Comparison of ENCODE assay signal across 19 cellular contexts in the genomic region with DNA sequence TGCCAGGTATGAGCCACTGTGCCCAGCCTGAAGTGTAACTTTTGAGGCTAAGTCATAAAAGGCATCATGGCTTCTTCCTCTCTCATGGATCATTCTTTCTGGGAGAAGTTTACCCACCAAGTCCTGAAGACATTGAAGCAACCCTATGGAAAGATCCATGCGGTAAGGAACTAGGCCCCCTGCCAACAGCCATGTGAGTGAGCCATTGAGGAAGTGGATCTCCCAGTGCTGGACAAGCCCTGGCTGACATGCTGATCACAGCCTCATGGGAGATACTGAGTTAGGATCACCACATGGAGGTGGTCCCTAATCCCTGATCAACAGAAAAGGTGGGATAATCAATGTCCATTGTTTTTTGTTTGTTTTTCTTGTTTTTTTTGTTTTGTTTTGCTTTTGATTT. TPM values are rescaled to one million over a fixed set of nuclear protein-coding genes. Genes with fewer than 3 reads are reported as not detected.
DNase-seq lines count a peak whose midpoint lies in the region; ATAC-seq and TF ChIP-seq lines count a peak whose summit lies in the region.
"Had no signal": no experiment of that assay in that cellular context is flagged by ENCODE, and none has a peak within 500 bp of the region (broad histone marks: within the 10 kb centered on the region; RNA-seq: fewer than 3 reads in every experiment).

No MANE protein-coding gene starts in this region.

- no peak overlapping the region; the same call in 1 of the 2 replicates for H3K56ac ChIP-seq in IMR-90 (ENCODE audit: extremely low read depth, insufficient read depth, low read length)

- H2BK20ac ChIP-seq in IMR-90 (ENCODE audit: low read depth, low read length) = no peak overlapping the region

- no peak for ATAC-seq in Right ventricle myocardium superior (ENCODE audit: poor library complexity)
- ATAC-seq in heart right ventricle = no peak
- no peak for ATAC-seq in IMR-90 (ENCODE audit: low read depth)
- ATAC-seq in HG03095 (IDR thresholded peaks at IDR 0.05; ENCODE audit: unreplicated experiment) = no peak
- ATAC-seq: PC-3 had no signal

- H3K9ac ChIP-seq in IMR-90 (ENCODE audit: low read depth, low read length) = no peak overlapping the region

- no peaks in the 10 kb centered on the region for H4K20me1 ChIP-seq in IMR-90 (ENCODE audit: insufficient read depth, low read length)

- H3K36me3 ChIP-seq in heart right ventricle (peaks cover 0 to 11% (median 0%) of the 10 kb centered on the region in 9 donors), IMR-90 (ENCODE audit: control insufficient read depth, insufficient read depth, low read length) (peaks cover 2% of the 10 kb centered on the region; the same call in 1 of the 2 replicates), adrenal gland (replicated peaks in 1 of 2) (no peaks in the 10 kb centered on the region), testis (ENCODE audit: low read depth, missing control alignments) (no peaks in the 10 kb centered on the region), thyroid gland (no peaks in the 10 kb centered on the region)
- H3K36me3 ChIP-seq: HAP-1 had no signal

- H3K27me3 ChIP-seq in heart right ventricle = no peaks in the 10 kb centered on the region
- H3K27me3 ChIP-seq in IMR-90 (ENCODE audit: control insufficient read depth, insufficient read depth, low read length) = no peaks in the 10 kb centered on the region
- H3K27me3 ChIP-seq in adrenal gland = no peaks in the 10 kb centered on the region
- no peaks in the 10 kb centered on the region for H3K27me3 ChIP-seq in testis
- no peaks in the 10 kb centered on the region for H3K27me3 ChIP-seq in thyroid gland
- H3K27me3 ChIP-seq: SJSA1 had no signal

- no TSS peak for BruUV-seq in IMR-90 (replicated peaks; lab: Mats Ljungman, UMichigan)

- POLR2A ChIA-PET in IMR-90 (lab: Charles Lee; ENCODE audit: unreplicated experiment) = no interaction called here

- WGBS in heart right ventricle, 2 donors = 71 to 73% methylated on average over 1 of the region's 1 CpG
- no CpG with 5 or more reads among the region's 1 CpG for WGBS in IMR-90 (ENCODE audit: extremely low coverage in 2 of 2, insufficient read length in 1 of 2), 2 experiments
- 77 to 89% (median 87%) methylated on average over 1 of the region's 1 CpG for WGBS in adrenal gland, 4 donors
- WGBS in testis, 2 donors = 67 to 77% methylated on average over 1 of the region's 1 CpG
- 86% methylated on average over 1 of the region's 1 CpG for WGBS in thyroid gland, 2 donors

- peaks cover 8 to 19% of the 10 kb centered on the region in 2 experiments for H3K79me1 ChIP-seq in IMR-90 (ENCODE audit: low read depth in 1 of 2, low read length in 2 of 2)

- no peak overlapping the region for H3K23ac ChIP-seq in IMR-90 (ENCODE audit: low read depth, low read length)

- peak; percentile 48 for DNase-seq in Right ventricle myocardium superior
- no peak for DNase-seq in heart right ventricle
- peak; percentile 71 for DNase-seq in IMR-90
- DNase-seq in adrenal gland = peak in 4 of 7 donors; percentile 27 to 59 (median 47)
- DNase-seq in testis = peak; percentile 26
- no peak for DNase-seq in thyroid gland
- DNase-seq: ACHN; AML-193; CD4-positive, alpha-beta T cell; NCI-H1092; NCI-H2107; NCI-H526 treated with DMSO at 0.1 percent for 48 hours; NK-92 treated with Interleukin-12 subunit alpha and Interleukin-12 subunit beta, amount 100 ng/mL, for 24 hours; PC-3; SW 1271 had no signal

- no peak overlapping the region for H4K5ac ChIP-seq in IMR-90 (ENCODE audit: low read depth, low read length)

- no peak overlapping the region for H3K14ac ChIP-seq in IMR-90 (replicated peaks; ENCODE audit: low read depth, low read length)

- H2BK120ac ChIP-seq in IMR-90 (ENCODE audit: low read depth, low read length) = no peak overlapping the region

- no peak for TF ChIP-seq POLR2A in IMR-90 (IDR thresholded peaks at IDR 0.05; ENCODE audit: low read depth, low read length)
- no peak for TF ChIP-seq POLR2A in adrenal gland (IDR thresholded peaks at IDR 0.05)
- no peak for TF ChIP-seq POLR2A in testis (IDR thresholded peaks at IDR 0.05)
- TF ChIP-seq POLR2A in thyroid gland (IDR thresholded peaks at IDR 0.05) = no peak

- H3K9me1 ChIP-seq in IMR-90 (ENCODE audit: insufficient read depth, low read length) = peaks cover 3% of the 10 kb centered on the region; the same call in 1 of the 2 replicates

- in situ Hi-C loops in IMR-90 (cut with MboI; ENCODE audit: low sequenced_read_pairs) = no loop called here

- TF ChIP-seq CTCF in heart right ventricle (IDR thresholded peaks at IDR 0.05) (no peak), IMR-90 (conservative IDR thresholded peaks at IDR 0.05; ENCODE audit: low read depth, low read length) (no peak), adrenal gland (IDR thresholded peaks at IDR 0.05) (no peak), testis (IDR thresholded peaks at IDR 0.05) (no peak), thyroid gland (IDR thresholded peaks at IDR 0.05) (no peak)

- H3K9me3 ChIP-seq in heart right ventricle = peaks cover 0 to under 1% (median 0%) of the 10 kb centered on the region in 11 donors
- no peaks in the 10 kb centered on the region; the same call in 1 of the 2 replicates for H3K9me3 ChIP-seq in IMR-90 (ENCODE audit: control insufficient read depth, insufficient read depth, low read length)
- H3K9me3 ChIP-seq in adrenal gland (replicated peaks in 1 of 3) = no peaks in the 10 kb centered on the region
- no peaks in the 10 kb centered on the region for H3K9me3 ChIP-seq in testis
- no peaks in the 10 kb centered on the region for H3K9me3 ChIP-seq in thyroid gland

- H2AK5ac ChIP-seq in IMR-90 (ENCODE audit: low read depth, low read length) = peak overlapping the region; percentile 67; the same call in 1 of the 2 replicates

- no peak overlapping the region for H2BK15ac ChIP-seq in IMR-90 (ENCODE audit: low read depth, low read length)

- H2AK9ac ChIP-seq in IMR-90 (replicated peaks; ENCODE audit: low read depth, low read length, poor library complexity) = no peak overlapping the region

- H3K4me1 ChIP-seq in heart right ventricle (peaks cover 4 to 36% (median 20%) of the 10 kb centered on the region in 9 donors), IMR-90 (ENCODE audit: control insufficient read depth, insufficient read depth, low read length) (peaks cover 9% of the 10 kb centered on the region), adrenal gland (replicated peaks in 1 of 2) (peaks cover 17 to 21% of the 10 kb centered on the region in 2 donors), testis (peaks cover 13% of the 10 kb centered on the region), thyroid gland (peaks cover 25 to 26% of the 10 kb centered on the region in 2 donors)

- H2AFZ ChIP-seq in IMR-90 (replicated peaks; ENCODE audit: low read length, poor library complexity) = no peak overlapping the region

- H3K27ac ChIP-seq in heart right ventricle = no peak overlapping the region
- no peak overlapping the region for H3K27ac ChIP-seq in IMR-90 (ENCODE audit: insufficient read depth, low read length)
- H3K27ac ChIP-seq in adrenal gland = no peak overlapping the region
- no peak overlapping the region for H3K27ac ChIP-seq in testis
- no peak overlapping the region for H3K27ac ChIP-seq in thyroid gland
- H3K27ac ChIP-seq: RWPE1, SJSA1 had no signal

- TF ChIP-seq RAD21 in IMR-90 (IDR thresholded peaks at IDR 0.05; ENCODE audit: low read length) = no peak

- CTCF ChIA-PET in IMR-90 (lab: Yijun Ruan, JAX) = no interaction called here

- no peak overlapping the region for H2BK5ac ChIP-seq in IMR-90 (ENCODE audit: low read depth, low read length, poor library complexity, severe bottlenecking)

- no peak overlapping the region for H3K4ac ChIP-seq in IMR-90 (ENCODE audit: low read depth, low read length)

- intact Hi-C loops in Right ventricle myocardium superior (cut with DNase I) (no loop called here), heart right ventricle (cut with DNase I) (no loop called here), IMR-90 (cut with micrococcal nuclease) (no loop called here), adrenal gland (cut with DNase I) (no loop called here), testis (cut with DNase I; ENCODE audit: low total_unique reads) (no loop called here), thyroid gland (cut with DNase I) (no loop called here)

- H3K4me3 ChIP-seq in heart right ventricle (no peak overlapping the region), IMR-90 (ENCODE audit: insufficient read depth, low read depth, low read length) (no peak overlapping the region), adrenal gland (no peak overlapping the region), testis (no peak overlapping the region), thyroid gland (replicated peaks in 1 of 3) (no peak overlapping the region)
- H3K4me3 ChIP-seq: HAP-1, SJSA1 had no signal

- H4K8ac ChIP-seq in IMR-90 (ENCODE audit: low read depth in 2 of 2, low read length in 2 of 2) = no peak overlapping the region

- H4K91ac ChIP-seq in IMR-90 (ENCODE audit: insufficient read depth, low read depth, low read length) = no peak overlapping the region

- H3K18ac ChIP-seq in IMR-90 (ENCODE audit: low read depth, low read length) = no peak overlapping the region

- H3K4me2 ChIP-seq in IMR-90 (ENCODE audit: low read depth, low read length) = no peak overlapping the region

- dilution Hi-C loops in IMR-90 (cut with HindIII; ENCODE audit: low sequenced_read_pairs, unreplicated experiment) = no loop called here

RNA-seq across cellular contexts. Expression of gene NUDT19, which starts 3.3 kb away (rescaled TPM):
- total RNA-seq in Right ventricle myocardium superior (24.1 TPM), heart right ventricle (10 to 100 TPM; 16.1 to 27.7 (median 20.5) TPM), IMR-90 (2012; rRNA removed) (4.5 and 6.4 TPM in 2 replicates), adrenal gland (10 to 100 TPM; 15.2 to 34.9 (median 22.8) TPM), testis (10 to 100 TPM; 11.3 to 15.5 TPM), thyroid gland (10 to 100 TPM in 1 of 4 donors, 1 to 10 TPM in 3; 7.9 to 10.2 (median 9.6) TPM)
- polyA plus RNA-seq in heart right ventricle (10 to 100 TPM in 1 of 2 donors, 1 to 10 TPM in 1; 9.1 to 10.0 TPM), IMR-90 (2012; rRNA removed) (3.4 and 4.1 TPM in 2 replicates), adrenal gland (10 to 100 TPM in 1 of 3 donors, 1 to 10 TPM in 2; 6.8 to 28.5 (median 7.3) TPM), testis (ENCODE audit: insufficient read depth, low read depth, low replicate concordance) (6.7 TPM)
- polyA plus RNA-seq in IMR-90 (2012; cell fraction: cytosol; rRNA removed) = 1.6 and 3.0 TPM in 2 replicates
- polyA plus RNA-seq in IMR-90 (2012; cell fraction: nucleus; rRNA removed; ENCODE audit: low replicate concordance) = 1.8 and 1.9 TPM in 2 replicates

RNA-seq across cellular contexts. Expression of gene RGS9BP, which starts 12.7 kb away (rescaled TPM):
- total RNA-seq in Right ventricle myocardium superior (14.3 TPM), heart right ventricle (10 to 100 TPM in 1 of 10 donors, 1 to 10 TPM in 9; 1.7 to 13.5 (median 4.8) TPM), IMR-90 (2012; rRNA removed) (0.18 and 0.28 TPM in 2 replicates), adrenal gland (1 to 10 TPM in 4 of 8 donors, under 1 TPM in 4; 0.25 to 2.3 (median 1.1) TPM), testis (1 to 10 TPM in 1 of 2 donors, under 1 TPM in 1; 0.94 to 2.4 TPM), thyroid gland (under 1 TPM; 0.27 to 0.78 (median 0.48) TPM)
- polyA plus RNA-seq in heart right ventricle (1 to 10 TPM in 1 of 2 donors, under 1 TPM in 1; 0.43 to 2.6 TPM), IMR-90 (2012; rRNA removed) (0.03 and 0.06 TPM in 2 replicates), adrenal gland (under 1 TPM; 0.10 to 0.37 (median 0.24) TPM), testis (ENCODE audit: insufficient read depth, low read depth, low replicate concordance) (0.58 TPM)
- 0.01 and 0.09 TPM in 2 replicates for polyA plus RNA-seq in IMR-90 (2012; cell fraction: cytosol; rRNA removed)
- polyA plus RNA-seq in IMR-90 (2012; cell fraction: nucleus; rRNA removed; ENCODE audit: low replicate concordance) = 0.05 and 0.09 TPM in 2 replicates

RNA-seq across cellular contexts. Expression of gene ANKRD27, which starts 13.3 kb away (rescaled TPM):
- total RNA-seq in Right ventricle myocardium superior (22.6 TPM), heart right ventricle (10 to 100 TPM; 16.6 to 24.5 (median 20.0) TPM), IMR-90 (2012; rRNA removed) (31.4 and 35.0 TPM in 2 replicates), adrenal gland (10 to 100 TPM; 13.2 to 25.3 (median 21.8) TPM), testis (10 to 100 TPM; 45.8 to 54.4 TPM), thyroid gland (10 to 100 TPM; 29.7 to 64.8 (median 48.7) TPM)
- polyA plus RNA-seq in heart right ventricle (10 to 100 TPM in 1 of 2 donors, 1 to 10 TPM in 1; 7.6 to 10.1 TPM), IMR-90 (2012; rRNA removed) (15.7 and 16.7 TPM in 2 replicates), adrenal gland (10 to 100 TPM in 2 of 3 donors, 1 to 10 TPM in 1; 7.2 to 15.7 (median 10.1) TPM), testis (ENCODE audit: insufficient read depth, low read depth, low replicate concordance) (34.6 TPM)
- 10.6 TPM in 2 replicates for polyA plus RNA-seq in IMR-90 (2012; cell fraction: cytosol; rRNA removed)
- 20.8 and 40.6 TPM in 2 replicates for polyA plus RNA-seq in IMR-90 (2012; cell fraction: nucleus; rRNA removed; ENCODE audit: low replicate concordance)

RNA-seq across cellular contexts. Expression of gene TDRD12, which starts 31.3 kb away (rescaled TPM):
- total RNA-seq in Right ventricle myocardium superior (not detected), heart right ventricle (under 1 TPM in 5 of 10 donors, not detected in 5; 0.07 to 0.47 (median 0.13) TPM), IMR-90 (2012; rRNA removed) (under 0.01 TPM in 2 replicates), adrenal gland (1 to 10 TPM in 5 of 8 donors, under 1 TPM in 1, not detected in 2; 0.90 to 3.7 (median 1.5) TPM), testis (10 to 100 TPM; 24.3 to 30.6 TPM), thyroid gland (1 to 10 TPM in 1 of 4 donors, under 1 TPM in 2, not detected in 1; 0.39 to 2.4 (median 0.89) TPM)
- polyA plus RNA-seq in heart right ventricle (under 1 TPM in 1 of 2 donors, not detected in 1; 0.06 TPM), IMR-90 (2012; rRNA removed) (0.03 and 0.07 TPM in 2 replicates), adrenal gland (1 to 10 TPM in 2 of 3 donors, under 1 TPM in 1; 0.08 to 1.1 (median 1.0) TPM), testis (ENCODE audit: insufficient read depth, low read depth, low replicate concordance) (33.4 TPM)
- not detected in 2 replicates for polyA plus RNA-seq in IMR-90 (2012; cell fraction: cytosol; rRNA removed)
- 0.05 and 0.08 TPM in 2 replicates for polyA plus RNA-seq in IMR-90 (2012; cell fraction: nucleus; rRNA removed; ENCODE audit: low replicate concordance)
- total RNA-seq: PC-3 had no signal

Comparison
In these comparisons a context has a peak if more than half of its experiments do, and no peak if none do; other contexts are left out.
1. DNase-seq: peak in Right ventricle myocardium superior (single experiment), IMR-90 (single experiment), adrenal gland (4 of 7) and testis (single experiment); none in heart right ventricle (0 of 2) and thyroid gland (0 of 2).